9 cellular contexts compared by ENCODE assay signal in the genomic region with DNA sequence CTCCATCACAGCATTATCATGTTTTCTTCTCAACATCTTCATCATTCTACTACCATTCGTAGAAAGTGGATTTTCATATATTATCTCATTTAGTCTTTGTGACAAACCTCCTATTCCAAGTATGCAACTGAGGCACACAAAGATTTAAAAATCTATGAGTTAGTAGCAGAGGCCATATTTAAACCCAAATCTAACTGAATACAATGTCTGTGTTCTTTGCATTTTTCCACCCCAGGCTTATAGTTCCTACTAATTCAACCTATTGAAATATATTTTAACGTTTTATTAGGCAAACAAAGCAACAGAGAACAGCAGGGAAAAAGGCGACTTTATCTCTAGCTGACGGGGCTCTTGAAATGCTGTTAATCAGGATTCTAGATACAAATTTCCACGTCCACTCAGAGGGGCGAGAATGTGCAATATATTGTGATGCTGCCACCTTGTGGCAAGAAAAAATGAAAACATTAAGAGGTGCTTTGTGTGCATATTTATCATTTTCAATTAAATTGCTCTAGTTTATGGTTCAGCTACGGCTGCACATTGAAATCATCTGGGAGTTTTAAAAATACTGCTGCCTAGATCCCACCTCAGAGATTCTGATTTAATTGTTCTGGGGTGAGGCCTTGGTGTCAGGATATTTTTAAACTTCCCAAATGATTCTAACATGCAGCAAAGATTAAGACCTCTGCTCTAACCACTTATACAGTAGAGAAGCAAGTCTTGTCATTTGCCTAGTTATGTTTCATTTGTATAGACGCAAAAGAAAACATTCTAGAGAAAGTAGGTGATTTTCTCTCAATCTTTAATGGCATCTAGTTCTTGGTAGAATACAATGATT.
DNase-seq lines count a peak whose midpoint lies in the region; ATAC-seq and TF ChIP-seq lines count a peak whose summit lies in the region.
"Had no signal": no experiment of that assay in that cellular context is flagged by ENCODE, and none has a peak within 500 bp of the region (broad histone marks: within the 10 kb centered on the region; RNA-seq: fewer than 3 reads in every experiment).

No MANE protein-coding gene starts in this region.

- H3K27me3 ChIP-seq in BE2C: no peaks in the 10 kb centered on the region
- H3K27me3 ChIP-seq: SJSA1 had no signal

- H3K4me1 ChIP-seq in BE2C (no peaks in the 10 kb centered on the region), OCI-LY7 (ENCODE audit: insufficient read depth, low read length, poor library complexity, severe bottlenecking) (no peaks in the 10 kb centered on the region)
- H3K4me1 ChIP-seq: SJSA1 had no signal

- POLR2A ChIA-PET in OCI-LY7 (lab: Charles Lee): no interaction called here

- CTCF ChIA-PET in OCI-LY7 (lab: Charles Lee; ENCODE audit: unreplicated experiment): no interaction called here

- no peaks in the 10 kb centered on the region for H3K36me3 ChIP-seq in BE2C
- H3K36me3 ChIP-seq in OCI-LY7 (ENCODE audit: insufficient read depth, low read length): no peaks in the 10 kb centered on the region
- H3K36me3 ChIP-seq: SJSA1 had no signal

- H3K9me3 ChIP-seq in BE2C: no peaks in the 10 kb centered on the region; the same call in 1 of the 2 replicates
- H3K9me3 ChIP-seq in OCI-LY7 (ENCODE audit: low read length): no peaks in the 10 kb centered on the region
- H3K9me3 ChIP-seq: SJSA1 had no signal

- DNase-seq in BE2C: peak; percentile 37
- DNase-seq in OCI-LY7 (ENCODE audit: low spot score): peak; percentile 57
- DNase-seq in dermis blood vessel endothelial cell: peak; percentile 81
- DNase-seq in midbrain (lab: John Stamatoyannopoulos, UW): peak; percentile 71
- no peak for DNase-seq in activated gamma-delta T cell (lab: John Stamatoyannopoulos, UW)
- DNase-seq in HPDE6-E6E7 (ENCODE audit: extremely low spot score): no peak

- H3K27ac ChIP-seq in OCI-LY7 (ENCODE audit: low read depth, low read length, poor library complexity, severe bottlenecking): no peak overlapping the region
- H3K27ac ChIP-seq: SJSA1 had no signal

- intact Hi-C loops in OCI-LY7 (cut with micrococcal nuclease; ENCODE audit: unreplicated experiment): loop anchor here (5.0 to 10.0 kb wide), 3 partner anchors 247 to 899 kb away; no protein-coding TSS in a partner anchor

- H2AFZ ChIP-seq in OCI-LY7 (ENCODE audit: low read length): no peak overlapping the region

- H3K4me2 ChIP-seq in OCI-LY7 (ENCODE audit: low read length): no peak overlapping the region

- peak overlapping the region; percentile 1; the same call in 1 of the 2 replicates for H3K4me3 ChIP-seq in BE2C (ENCODE audit: low read depth, low read length)
- no peak overlapping the region for H3K4me3 ChIP-seq in OCI-LY7 (ENCODE audit: low read depth, low read length, poor library complexity, severe bottlenecking)
- H3K4me3 ChIP-seq: SJSA1 had no signal

- H3K79me2 ChIP-seq in OCI-LY7 (ENCODE audit: insufficient read depth, low read depth, low read length): no peaks in the 10 kb centered on the region

- BruUV-seq in OCI-LY7 (replicated peaks; lab: Mats Ljungman, UMichigan): no TSS peak

- ATAC-seq in GM18858 (IDR thresholded peaks at IDR 0.05; ENCODE audit: unreplicated experiment) (peak; percentile 77), HG03520 (IDR thresholded peaks at IDR 0.05; ENCODE audit: unreplicated experiment) (peak; percentile 76)

- TF ChIP-seq CTCF in BE2C (IDR thresholded peaks at IDR 0.05; ENCODE audit: low read depth, low read length) (peak; percentile 67), OCI-LY7 (conservative IDR thresholded peaks at IDR 0.05; ENCODE audit: low read length) (peak; percentile 89)

- H3K9me2 ChIP-seq in OCI-LY7 (ENCODE audit: insufficient read depth, low read length): no peaks in the 10 kb centered on the region

- no peaks in the 10 kb centered on the region for H4K20me1 ChIP-seq in OCI-LY7 (ENCODE audit: insufficient read depth, low read length)

Comparison
In these comparisons a context has a peak if more than half of its experiments do, and no peak if none do; other contexts are left out.
1. DNase-seq: peak in BE2C (single experiment), OCI-LY7 (single experiment), dermis blood vessel endothelial cell (single experiment) and midbrain (single experiment); none in activated gamma-delta T cell (single experiment) and HPDE6-E6E7 (single experiment).